ENCODE assay signal across 7 cellular contexts in the genomic region with DNA sequence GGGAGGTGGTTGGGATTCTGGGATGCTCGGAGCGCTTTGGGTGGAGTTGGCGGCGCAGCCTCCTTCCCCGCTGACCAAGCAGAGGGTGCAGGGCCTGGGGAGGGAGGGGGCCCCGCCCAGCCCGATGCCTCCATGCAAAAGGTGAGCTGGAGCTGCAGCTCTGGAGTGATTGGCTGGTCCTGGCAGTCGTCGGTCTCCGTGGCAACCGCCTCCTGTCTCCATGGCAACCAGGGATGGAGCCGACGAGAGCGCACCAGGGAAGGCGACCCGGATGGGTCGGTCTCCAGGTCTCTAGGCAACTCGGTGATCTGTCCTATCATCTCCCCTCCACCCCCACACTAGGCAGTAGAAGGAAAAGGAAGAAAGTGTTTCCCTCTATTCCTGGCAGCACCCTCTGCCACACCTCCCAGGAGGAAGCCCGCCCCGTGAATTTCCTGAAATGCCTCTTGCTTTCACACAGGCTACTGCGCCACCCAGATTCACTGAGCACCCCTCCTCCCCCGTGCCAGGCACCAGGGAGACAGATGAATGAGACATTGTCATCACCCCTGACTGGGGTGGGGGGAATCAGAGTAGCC. TPM values are rescaled to one million over a fixed set of nuclear protein-coding genes. Genes with fewer than 3 reads are reported as not detected.
A peak's percentile ranks its signal among the peaks of the same experiment; 100 is the strongest.
DNase-seq lines count a peak whose midpoint lies in the region; ATAC-seq and TF ChIP-seq lines count a peak whose summit lies in the region.

No MANE protein-coding gene starts in this region.

- H3K4me1 ChIP-seq in HEK293 (ENCODE audit: control insufficient read depth, insufficient read depth, low read length) (peaks cover 8% of the 10 kb centered on the region), OCI-LY7 (ENCODE audit: insufficient read depth, low read length, poor library complexity, severe bottlenecking) (no peaks in the 10 kb centered on the region)

- H3K4me3 Mint-ChIP-seq in naive B cell: peak overlapping the region; percentile 64 to 89 (median 78)

- CTCF ChIA-PET in HEK293 (lab: Yijun Ruan, JAX) (interaction anchor here (0.6 to 0.9 kb wide), 2 partner anchors 19 to 882 kb away, joined by 3 read pairs; no protein-coding TSS in a partner anchor), OCI-LY7 (lab: Charles Lee; ENCODE audit: unreplicated experiment) (no interaction called here)

- no peak overlapping the region for H3K27ac ChIP-seq in HEK293 (ENCODE audit: extremely low read depth, low read depth, low read length)
- no peak overlapping the region for H3K27ac ChIP-seq in OCI-LY7 (ENCODE audit: low read depth, low read length, poor library complexity, severe bottlenecking)

- H4K20me1 ChIP-seq in OCI-LY7 (ENCODE audit: insufficient read depth, low read length): no peaks in the 10 kb centered on the region

- peaks cover 0 to 17% (median 11%) of the 10 kb centered on the region in 7 donors for H3K9me3 Mint-ChIP-seq in naive B cell

- DNase-seq in OCI-LY7 (ENCODE audit: low spot score) (no peak), activated gamma-delta T cell treated with Interleukin-2 at 50 U/mL for 16 hours (peak; percentile 51), fibroblast of peridontal ligament (ENCODE audit: extremely low read depth) (peak; percentile 34), naive B cell (peak; percentile 31)
- peak; percentile 22 to 53 (median 44) for DNase-seq in stimulated activated naive CD4-positive, alpha-beta T cell (lab: John Stamatoyannopoulos, UW)

- H3K4me3 ChIP-seq in HEK293 (ENCODE audit: low read depth, low read length) (peak overlapping the region; percentile 38), OCI-LY7 (ENCODE audit: low read depth, low read length, poor library complexity, severe bottlenecking) (no peak overlapping the region)

- TF ChIP-seq CTCF in HEK293 (tag by site-specific recombination; IDR thresholded peaks at IDR 0.05) (no peak), OCI-LY7 (conservative IDR thresholded peaks at IDR 0.05; ENCODE audit: low read length) (no peak)

- no peaks in the 10 kb centered on the region for H3K9me2 ChIP-seq in OCI-LY7 (ENCODE audit: insufficient read depth, low read length)

- H3K79me2 ChIP-seq in OCI-LY7 (ENCODE audit: insufficient read depth, low read depth, low read length): no peaks in the 10 kb centered on the region

- H3K27ac Mint-ChIP-seq in naive B cell: peak overlapping the region in 5 of 6 donors; percentile 16 to 86 (median 76)

- no peak overlapping the region for H2AFZ ChIP-seq in OCI-LY7 (ENCODE audit: low read length)

- ATAC-seq in naive B cell (ENCODE audit: low read depth in 2 of 2): peak; percentile 55 to 57
- no peak for ATAC-seq in HG03095 (IDR thresholded peaks at IDR 0.05; ENCODE audit: unreplicated experiment)

- peaks cover 6 to 23% (median 7%) of the 10 kb centered on the region in 3 donors for H3K27me3 Mint-ChIP-seq in naive B cell

- H3K36me3 ChIP-seq in HEK293 (ENCODE audit: control insufficient read depth in 2 of 2, insufficient read depth in 1 of 2, low read length in 2 of 2): no peaks in the 10 kb centered on the region
- no peaks in the 10 kb centered on the region for H3K36me3 ChIP-seq in OCI-LY7 (ENCODE audit: insufficient read depth, low read length)

- intact Hi-C loops in OCI-LY7 (cut with micrococcal nuclease; ENCODE audit: unreplicated experiment): no loop called here

- H3K9me3 ChIP-seq in HEK293 (ENCODE audit: control insufficient read depth, insufficient read depth, low read depth, low read length) (no peaks in the 10 kb centered on the region), OCI-LY7 (ENCODE audit: low read length) (peaks cover 8% of the 10 kb centered on the region; the same call in 1 of the 2 replicates)

- H3K36me3 Mint-ChIP-seq in naive B cell: no peaks in the 10 kb centered on the region

- H3K4me1 Mint-ChIP-seq in naive B cell: peaks cover 8 to 14% (median 9%) of the 10 kb centered on the region in 3 donors

- no TSS peak for BruUV-seq in OCI-LY7 (replicated peaks; lab: Mats Ljungman, UMichigan)

- POLR2A ChIA-PET in HEK293 (lab: Yijun Ruan, JAX) (interaction anchor here (0.5 to 1.2 kb wide), 6 partner anchors 23 to 589 kb away, joined by 3 to 5 read pairs (median 4); a partner anchor contains a TSS), OCI-LY7 (lab: Charles Lee) (interaction anchor here (1.0 kb wide), 1 partner anchor 18 kb away, joined by 4 read pairs; no protein-coding TSS in a partner anchor)

- H3K4me2 ChIP-seq in OCI-LY7 (ENCODE audit: low read length): peak overlapping the region; percentile 3; the same call in 1 of the 2 replicates

TF ChIP-seq in HEK293, 187 proteins besides CTCF, POLR2A, EP300 and RAD21:
- TF ChIP-seq ZEB2 (tag by site-specific recombination; IDR thresholded peaks at IDR 0.05): 0 out of 2 replicates have a peak, but pooled peaks have one; percentile 22
- TF ChIP-seq KLF9 (tag by site-specific recombination; IDR thresholded peaks at IDR 0.05; ENCODE audit: low read depth): no peak
- TF ChIP-seq ZBTB21 (tag by site-specific recombination; IDR thresholded peaks at IDR 0.05): no peak
- TF ChIP-seq, protein P1, sequence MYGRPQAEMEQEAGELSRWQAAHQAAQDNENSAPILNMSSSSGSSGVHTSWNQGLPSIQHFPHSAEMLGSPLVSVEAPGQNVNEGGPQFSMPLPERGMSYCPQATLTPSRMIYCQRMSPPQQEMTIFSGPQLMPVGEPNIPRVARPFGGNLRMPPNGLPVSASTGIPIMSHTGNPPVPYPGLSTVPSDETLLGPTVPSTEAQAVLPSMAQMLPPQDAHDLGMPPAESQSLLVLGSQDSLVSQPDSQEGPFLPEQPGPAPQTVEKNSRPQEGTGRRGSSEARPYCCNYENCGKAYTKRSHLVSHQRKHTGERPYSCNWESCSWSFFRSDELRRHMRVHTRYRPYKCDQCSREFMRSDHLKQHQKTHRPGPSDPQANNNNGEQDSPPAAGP (tag by site-specific recombination; IDR thresholded peaks at IDR 0.05): peak; percentile 14; the same call in 1 of the 2 replicates
- TF ChIP-seq, protein P2, sequence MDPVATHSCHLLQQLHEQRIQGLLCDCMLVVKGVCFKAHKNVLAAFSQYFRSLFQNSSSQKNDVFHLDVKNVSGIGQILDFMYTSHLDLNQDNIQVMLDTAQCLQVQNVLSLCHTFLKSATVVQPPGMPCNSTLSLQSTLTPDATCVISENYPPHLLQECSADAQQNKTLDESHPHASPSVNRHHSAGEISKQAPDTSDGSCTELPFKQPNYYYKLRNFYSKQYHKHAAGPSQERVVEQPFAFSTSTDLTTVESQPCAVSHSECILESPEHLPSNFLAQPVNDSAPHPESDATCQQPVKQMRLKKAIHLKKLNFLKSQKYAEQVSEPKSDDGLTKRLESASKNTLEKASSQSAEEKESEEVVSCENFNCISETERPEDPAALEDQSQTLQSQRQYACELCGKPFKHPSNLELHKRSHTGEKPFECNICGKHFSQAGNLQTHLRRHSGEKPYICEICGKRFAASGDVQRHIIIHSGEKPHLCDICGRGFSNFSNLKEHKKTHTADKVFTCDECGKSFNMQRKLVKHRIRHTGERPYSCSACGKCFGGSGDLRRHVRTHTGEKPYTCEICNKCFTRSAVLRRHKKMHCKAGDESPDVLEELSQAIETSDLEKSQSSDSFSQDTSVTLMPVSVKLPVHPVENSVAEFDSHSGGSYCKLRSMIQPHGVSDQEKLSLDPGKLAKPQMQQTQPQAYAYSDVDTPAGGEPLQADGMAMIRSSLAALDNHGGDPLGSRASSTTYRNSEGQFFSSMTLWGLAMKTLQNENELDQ (tag by site-specific recombination; IDR thresholded peaks at IDR 0.05; ENCODE audit: low read depth): no peak
- TF ChIP-seq SP3 (tag by site-specific recombination; IDR thresholded peaks at IDR 0.05): peak; percentile 63
- TF ChIP-seq, protein P3, sequence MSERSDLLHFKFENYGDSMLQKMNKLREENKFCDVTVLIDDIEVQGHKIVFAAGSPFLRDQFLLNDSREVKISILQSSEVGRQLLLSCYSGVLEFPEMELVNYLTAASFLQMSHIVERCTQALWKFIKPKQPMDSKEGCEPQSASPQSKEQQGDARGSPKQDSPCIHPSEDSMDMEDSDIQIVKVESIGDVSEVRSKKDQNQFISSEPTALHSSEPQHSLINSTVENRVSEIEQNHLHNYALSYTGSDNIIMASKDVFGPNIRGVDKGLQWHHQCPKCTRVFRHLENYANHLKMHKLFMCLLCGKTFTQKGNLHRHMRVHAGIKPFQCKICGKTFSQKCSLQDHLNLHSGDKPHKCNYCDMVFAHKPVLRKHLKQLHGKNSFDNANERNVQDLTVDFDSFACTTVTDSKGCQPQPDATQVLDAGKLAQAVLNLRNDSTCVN (tag by site-specific recombination; optimal IDR thresholded peaks at IDR 0.05): peak; percentile 17
- TF ChIP-seq MYNN (tag by site-specific recombination; IDR thresholded peaks at IDR 0.05; ENCODE audit: borderline replicate concordance): peak; percentile 95
- TF ChIP-seq ZNF585B (tag by site-specific recombination; IDR thresholded peaks at IDR 0.05): no peak
- TF ChIP-seq ZBTB17 (tag by site-specific recombination; IDR thresholded peaks at IDR 0.05): peak; percentile 89
- 0 out of 2 replicates have a peak, but pooled peaks have one; percentile 2 for TF ChIP-seq GLIS2 (tag by site-specific recombination; IDR thresholded peaks at IDR 0.05)
- TF ChIP-seq ZNF610 (tag by site-specific recombination; IDR thresholded peaks at IDR 0.05; ENCODE audit: borderline replicate concordance): no peak
- peak; percentile 15; the same call in 1 of the 2 replicates for TF ChIP-seq ZBTB8A (tag by site-specific recombination; IDR thresholded peaks at IDR 0.05)
- peak; percentile 49 for TF ChIP-seq SP2 (tag by site-specific recombination; IDR thresholded peaks at IDR 0.05)
- TF ChIP-seq KLF1 (tag by site-specific recombination; IDR thresholded peaks at IDR 0.05): 0 out of 2 replicates have a peak, but pooled peaks have one; percentile 44
- TF ChIP-seq ZNF292 (tag by site-specific recombination; IDR thresholded peaks at IDR 0.05; ENCODE audit: borderline replicate concordance, low read depth): no peak
- no peak for TF ChIP-seq ZSCAN30 (tag by site-specific recombination; IDR thresholded peaks at IDR 0.05)
- TF ChIP-seq ZFHX2 (tag by site-specific recombination; conservative IDR thresholded peaks at IDR 0.05): peak; percentile 42; the same call in 1 of the 2 replicates
- TF ChIP-seq RBAK (tag by site-specific recombination; IDR thresholded peaks at IDR 0.05): no peak
- 0 out of 2 replicates have a peak, but pooled peaks have one; percentile 9 for TF ChIP-seq GLIS1 (tag by site-specific recombination; IDR thresholded peaks at IDR 0.05)
- no peak for TF ChIP-seq ZNF529 (tag by site-specific recombination; IDR thresholded peaks at IDR 0.05; ENCODE audit: insufficient replicate concordance)
- TF ChIP-seq KLF7 (tag by site-specific recombination; IDR thresholded peaks at IDR 0.05; ENCODE audit: borderline replicate concordance): 0 out of 2 replicates have a peak, but pooled peaks have one; percentile 9

RNA-seq across cellular contexts. Expression of a gene that starts 0.6 kb away (rescaled TPM):
- total RNA-seq in OCI-LY7 (2014; rRNA removed; shearing (Covaris generic)): not detected in 2 replicates
- not detected in 2 replicates for total RNA-seq in OCI-LY7 (2022)
- not detected for polyA plus RNA-seq in naive B cell (ENCODE audit: low read depth in 6 of 6)

RNA-seq across cellular contexts. Expression of a gene that starts 22.1 kb away (rescaled TPM):
- total RNA-seq in OCI-LY7 (2014; rRNA removed; shearing (Covaris generic)): 113 and 117 TPM in 2 replicates
- 137 and 141 TPM in 2 replicates for total RNA-seq in OCI-LY7 (2022)
- polyA plus RNA-seq in naive B cell (ENCODE audit: low read depth in 6 of 6): 10 to 100 TPM; 26.5 to 49.9 (median 40.6) TPM
